ENCODE assay signal across 17 cellular contexts in the genomic region with DNA sequence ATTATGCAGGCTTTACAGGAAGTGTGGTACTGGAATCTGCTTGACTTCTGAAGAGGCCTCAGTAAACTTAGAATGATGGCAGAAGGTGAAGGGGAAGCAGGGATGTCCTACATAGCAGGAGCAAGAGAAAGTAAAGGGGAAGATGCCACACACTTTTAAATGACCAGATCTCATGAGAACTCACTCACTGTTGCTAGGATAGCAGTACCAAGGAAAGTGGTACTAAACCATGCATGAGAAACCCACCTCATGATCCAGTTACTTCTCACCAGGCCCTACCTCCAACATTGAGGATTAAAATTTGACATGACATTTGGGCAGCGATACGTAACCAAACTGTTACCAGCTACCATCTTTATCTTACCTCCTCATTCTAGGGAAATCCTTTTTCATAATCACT. TPM values are rescaled to one million over a fixed set of nuclear protein-coding genes. Genes with fewer than 3 reads are reported as not detected.
A peak's percentile ranks its signal among the peaks of the same experiment; 100 is the strongest.
DNase-seq lines count a peak whose midpoint lies in the region; ATAC-seq, FAIRE-seq and TF ChIP-seq lines count a peak whose summit lies in the region.
"Had no signal": no experiment of that assay in that cellular context is flagged by ENCODE, and none has a peak within 500 bp of the region (broad histone marks: within the 10 kb centered on the region; RNA-seq: fewer than 3 reads in every experiment).

No MANE protein-coding gene starts in this region.

- TF ChIP-seq RAD21 in K562 (CRISPR knock-in tag; conservative IDR thresholded peaks at IDR 0.05 in 1 of 2, IDR thresholded peaks at IDR 0.05 in 1 of 2), result no peak

- no peaks in the 10 kb centered on the region for H3K9me2 ChIP-seq in PC-9 (ENCODE audit: insufficient read depth)

- no peaks in the 10 kb centered on the region for H3K9me3 Mint-ChIP-seq in activated CD4-positive, alpha-beta T cell treated with anti-CD3 and anti-CD28 coated beads for 36 hours (ENCODE audit: low read depth)
- H3K9me3 Mint-ChIP-seq: HFFc6, IgD-negative memory B cell had no signal

- H4K20me1 ChIP-seq in PC-9 (ENCODE audit: insufficient read depth) (peaks cover 99% of the 10 kb centered on the region), K562 (replicated peaks; ENCODE audit: control insufficient read depth, insufficient read depth, low read length) (peaks cover 30% of the 10 kb centered on the region)

- ATAC-seq in activated CD4-positive, alpha-beta T cell treated with anti-CD3 and anti-CD28 coated beads for 36 hours, result no peak
- ATAC-seq in K562 (no peak), HG03571 (IDR thresholded peaks at IDR 0.05; ENCODE audit: unreplicated experiment) (no peak), HG03280 (IDR thresholded peaks at IDR 0.05; ENCODE audit: unreplicated experiment) (no peak)

- peak overlapping the region; percentile 52 for H3K27ac Mint-ChIP-seq in activated CD4-positive, alpha-beta T cell treated with anti-CD3 and anti-CD28 coated beads for 36 hours
- H3K27ac Mint-ChIP-seq: HFFc6 had no signal

- TF ChIP-seq POLR2A in K562 (conservative IDR thresholded peaks at IDR 0.05), result no peak

- H3K4me2 ChIP-seq in PC-9 (no peak overlapping the region), K562 (ENCODE audit: insufficient read depth, low read length) (no peak overlapping the region)

- H3K9me1 ChIP-seq in K562 (ENCODE audit: control insufficient read depth, insufficient read depth, low read length), result peaks cover 7% of the 10 kb centered on the region

- no peak for TF ChIP-seq CTCF in A673 (conservative IDR thresholded peaks at IDR 0.05; ENCODE audit: low read depth, low read length)
- TF ChIP-seq CTCF in PC-9 (conservative IDR thresholded peaks at IDR 0.05), result no peak
- TF ChIP-seq CTCF in K562 (IDR thresholded peaks at IDR 0.05 in 2 of 3, conservative IDR thresholded peaks at IDR 0.05 in 1 of 3; ENCODE audit: insufficient read depth in 2 of 3, low read depth in 1 of 3, low read length in 3 of 3), result no peak
- no peak for TF ChIP-seq CTCF in RWPE1 (conservative IDR thresholded peaks at IDR 0.05; ENCODE audit: low read depth)

- no peak for DNase-seq in activated CD4-positive, alpha-beta T cell treated with anti-CD3 and anti-CD28 coated beads for 36 hours
- no peak for DNase-seq in activated CD4-positive, alpha-beta T cell treated with anti-CD3 and anti-CD28 coated beads for 48 hours
- DNase-seq in A673 (ENCODE audit: low spot score) (no peak), PC-9 (no peak), K562 (ENCODE audit: extremely low read depth in 1 of 4, low spot score in 3 of 4) (no peak), RWPE1 (ENCODE audit: low spot score) (no peak)
- DNase-seq: HFFc6, NCI-H187, NCI-H345, NCI-H69, OCI-M1, SJCRH30 had no signal

- peaks cover 73% of the 10 kb centered on the region for H3K4me1 Mint-ChIP-seq in activated CD4-positive, alpha-beta T cell treated with anti-CD3 and anti-CD28 coated beads for 36 hours

- TF ChIP-seq EP300 in K562 (IDR thresholded peaks at IDR 0.05; ENCODE audit: low read length), result no peak

- H3K9ac ChIP-seq in K562 (ENCODE audit: insufficient read depth in 1 of 2, low read depth in 2 of 2, low read length in 2 of 2), result no peak overlapping the region

- in situ Hi-C loops in K562 (cut with MboI), result no loop called here

- H2AFZ ChIP-seq in PC-9 (no peak overlapping the region), K562 (ENCODE audit: low read depth, low read length) (no peak overlapping the region)

- H3K4me1 ChIP-seq in A673 (ENCODE audit: insufficient read depth, low read length, poor library complexity, severe bottlenecking), result peaks cover 7% of the 10 kb centered on the region
- H3K4me1 ChIP-seq in PC-9 (replicated peaks; ENCODE audit: insufficient read depth), result no peaks in the 10 kb centered on the region
- H3K4me1 ChIP-seq in K562 (replicated peaks in 1 of 2; ENCODE audit: control insufficient read depth in 2 of 2, insufficient read depth in 2 of 2, low read length in 2 of 2), result no peaks in the 10 kb centered on the region; a peak in 2 of 5 replicates
- H3K4me1 ChIP-seq: SJCRH30 had no signal

- intact Hi-C loops in activated CD4-positive, alpha-beta T cell treated with anti-CD3 and anti-CD28 coated beads for 36 hours (cut with DNase I, micrococcal nuclease), result no loop called here
- intact Hi-C loops in A673 (cut with micrococcal nuclease; ENCODE audit: unreplicated experiment), result loop anchor here (5.0 kb wide), 1 partner anchor 34 kb away; no protein-coding TSS in a partner anchor
- intact Hi-C loops in PC-9 (cut with micrococcal nuclease; ENCODE audit: unreplicated experiment), result loop anchor here (5.0 kb wide), 1 partner anchor 34 kb away; no protein-coding TSS in a partner anchor
- intact Hi-C loops in K562 (cut with micrococcal nuclease), result no loop called here

- H3K9me3 ChIP-seq in A673 (ENCODE audit: low read depth, low read length, poor library complexity, severe bottlenecking) (no peaks in the 10 kb centered on the region), PC-9 (ENCODE audit: insufficient read depth, low read depth) (no peaks in the 10 kb centered on the region), K562 (replicated peaks; ENCODE audit: control insufficient read depth, insufficient read depth, low read depth, low read length) (no peaks in the 10 kb centered on the region)
- H3K9me3 ChIP-seq: SJCRH30 had no signal

- BruUV-seq in A673 (replicated peaks; lab: Mats Ljungman, UMichigan) (TSS peak; percentile 1), PC-9 (replicated peaks; lab: Mats Ljungman, UMichigan) (TSS peak; percentile 1), K562 (replicated peaks; lab: Mats Ljungman, UMichigan) (TSS peak; percentile 5)

- H3K4me3 Mint-ChIP-seq in activated CD4-positive, alpha-beta T cell treated with anti-CD3 and anti-CD28 coated beads for 36 hours, result no peak overlapping the region
- H3K4me3 Mint-ChIP-seq: HFFc6 had no signal

- H3K36me3 Mint-ChIP-seq in activated CD4-positive, alpha-beta T cell treated with anti-CD3 and anti-CD28 coated beads for 36 hours (ENCODE audit: low read depth), result peaks cover 84% of the 10 kb centered on the region

- peaks cover 64% of the 10 kb centered on the region for H3F3A ChIP-seq in PC-9 (ENCODE audit: insufficient read depth, low read depth)

- FAIRE-seq in K562 (lab: Jason Lieb, UNC), result no peak
- FAIRE-seq: GM19239 had no signal

- H3K4me3 ChIP-seq in A673 (ENCODE audit: low read depth, low read length, poor library complexity, severe bottlenecking) (no peak overlapping the region), PC-9 (no peak overlapping the region), K562 (no peak overlapping the region)
- H3K4me3 ChIP-seq: SJCRH30 had no signal

- H3K27me3 ChIP-seq in A673 (replicated peaks; ENCODE audit: insufficient read depth, low read depth, low read length, poor library complexity), result no peaks in the 10 kb centered on the region
- H3K27me3 ChIP-seq in PC-9 (ENCODE audit: insufficient read depth, low read depth), result no peaks in the 10 kb centered on the region
- H3K27me3 ChIP-seq in K562 (ENCODE audit: control insufficient read depth in 2 of 2, insufficient read depth in 2 of 2, low read length in 2 of 2), result no peaks in the 10 kb centered on the region
- H3K27me3 ChIP-seq: SJCRH30 had no signal

- H3K79me2 ChIP-seq in PC-9 (ENCODE audit: low read depth) (peaks cover 97% of the 10 kb centered on the region), K562 (ENCODE audit: control insufficient read depth, insufficient read depth, low read length) (peaks cover 98% of the 10 kb centered on the region)

- H3K27me3 Mint-ChIP-seq in activated CD4-positive, alpha-beta T cell treated with anti-CD3 and anti-CD28 coated beads for 36 hours, result no peaks in the 10 kb centered on the region
- H3K27me3 Mint-ChIP-seq: IgD-negative memory B cell had no signal

- POLR2A ChIA-PET in activated CD4-positive, alpha-beta T cell treated with anti-CD3 and anti-CD28 coated beads for 36 hours (lab: Charles Lee), result no interaction called here
- POLR2A ChIA-PET in A673 (lab: Charles Lee; ENCODE audit: low non-redundant PET) (no interaction called here), PC-9 (lab: Charles Lee; ENCODE audit: unreplicated experiment) (no interaction called here), K562 (lab: Yijun Ruan, JAX) (interaction anchor here (1.5 kb wide), 1 partner anchor 10 kb away, joined by 7 read pairs; no protein-coding TSS in a partner anchor), RWPE1 (lab: Yijun Ruan, JAX; ENCODE audit: low non-redundant PET) (no interaction called here)

- WGBS in K562 (ENCODE audit: insufficient coverage, low coverage, missing lambda C conversion rate), result 92% methylated on average over 2 of the region's 2 CpGs

- CTCF ChIA-PET in activated CD4-positive, alpha-beta T cell treated with anti-CD3 and anti-CD28 coated beads for 36 hours (lab: Charles Lee), result no interaction called here
- CTCF ChIA-PET in A673 (lab: Charles Lee) (no interaction called here), PC-9 (lab: Charles Lee) (no interaction called here), K562 (lab: Yijun Ruan, JAX; ENCODE audit: low intra/inter-chr PET ratio) (no interaction called here), RWPE1 (lab: Yijun Ruan, JAX) (no interaction called here)

- H3K36me3 ChIP-seq in A673 (ENCODE audit: insufficient read depth, low read length, poor library complexity, severe bottlenecking) (peaks cover 97% of the 10 kb centered on the region), PC-9 (ENCODE audit: low read depth) (peaks cover 78% of the 10 kb centered on the region), K562 (ENCODE audit: control insufficient read depth, insufficient read depth, low read length) (peaks cover 100% of the 10 kb centered on the region)

- H3K27ac ChIP-seq in A673 (ENCODE audit: low read depth, low read length, poor library complexity, severe bottlenecking) (no peak overlapping the region), PC-9 (no peak overlapping the region), K562 (ENCODE audit: extremely low read depth, low read depth, low read length) (no peak overlapping the region), RWPE1 (no peak overlapping the region)
- H3K27ac ChIP-seq: 22Rv1, SJCRH30 had no signal

RNA-seq across cellular contexts. Expression of a gene that starts 9.6 kb away (rescaled TPM):
- total RNA-seq in activated CD4-positive, alpha-beta T cell treated with anti-CD3 and anti-CD28 coated beads for 36 hours, result 100 to 1,000 TPM; 244 to 255 TPM
- total RNA-seq in A673 (2021) (374 and 384 TPM in 2 replicates), PC-9 (2021) (101 and 131 TPM in 2 replicates), K562 (2014; rRNA removed) (234 and 269 TPM in 2 replicates), K562 (2014; rRNA removed; fragmentation: Illumina TruSeq; extraction: Trizol) (355 and 364 TPM in 2 replicates), K562 (2015; rRNA removed; fragmentation: Illumina TruSeq; extraction: Trizol) (395 and 409 TPM in 2 replicates), K562 (2021) (329 and 341 TPM in 2 replicates)
- total RNA-seq in K562 (2011; cell fraction: chromatin; rRNA removed; ENCODE audit: low replicate concordance), result 182 and 518 TPM in 2 replicates
- 112 and 145 TPM in 2 replicates for total RNA-seq in K562 (2011; cell fraction: nucleolus; rRNA removed)
- 168 and 205 TPM in 2 replicates for total RNA-seq in K562 (2011; cell fraction: nucleoplasm; rRNA removed)
- polyA plus RNA-seq in K562 (2011; rRNA removed) (241 and 373 TPM in 2 replicates), K562 (2014; fragmentation: Illumina TruSeq; extraction: Trizol) (265 and 294 TPM in 2 replicates), K562 (2014; fragmentation: Nextera tagmentation; extraction: Ambion mirVana) (100 to 1,000 TPM; 100 to 246 TPM), K562 (2014; rRNA removed) (275 and 300 TPM in 2 replicates)
- polyA plus RNA-seq in K562 (2011; cell fraction: cytosol; rRNA removed), result 153 and 188 TPM in 2 replicates
- 193 and 234 TPM in 2 replicates for polyA plus RNA-seq in K562 (2011; cell fraction: nucleus; rRNA removed)
- polyA plus RNA-seq in K562 (2012), result 141 and 260 TPM in 2 replicates
- 621 and 707 TPM in 2 replicates for polyA minus RNA-seq in K562 (2011; rRNA and poly(A)+ RNA removed)
- polyA minus RNA-seq in K562 (2011; cell fraction: cytosol; rRNA and poly(A)+ RNA removed), result 125 and 221 TPM in 2 replicates
- polyA minus RNA-seq in K562 (2011; cell fraction: nucleus; rRNA and poly(A)+ RNA removed), result 236 and 384 TPM in 2 replicates

RNA-seq across cellular contexts. Expression of a gene that starts 59.2 kb away (rescaled TPM):
- 1 to 10 TPM; 4.0 to 5.6 TPM for total RNA-seq in activated CD4-positive, alpha-beta T cell treated with anti-CD3 and anti-CD28 coated beads for 36 hours
- total RNA-seq in A673 (2021) (5.3 and 6.9 TPM in 2 replicates), PC-9 (2021) (2.3 and 3.0 TPM in 2 replicates), K562 (2014; rRNA removed) (7.3 and 9.9 TPM in 2 replicates), K562 (2014; rRNA removed; fragmentation: Illumina TruSeq; extraction: Trizol) (13.4 and 17.9 TPM in 2 replicates), K562 (2015; rRNA removed; fragmentation: Illumina TruSeq; extraction: Trizol) (11.5 and 15.8 TPM in 2 replicates), K562 (2021) (14.3 and 15.0 TPM in 2 replicates)
- 10.3 and 14.9 TPM in 2 replicates for total RNA-seq in K562 (2011; cell fraction: chromatin; rRNA removed; ENCODE audit: low replicate concordance)
- 5.8 and 6.1 TPM in 2 replicates for total RNA-seq in K562 (2011; cell fraction: nucleolus; rRNA removed)
- 13.4 and 17.6 TPM in 2 replicates for total RNA-seq in K562 (2011; cell fraction: nucleoplasm; rRNA removed)
- polyA plus RNA-seq in K562 (2011; rRNA removed) (8.8 and 10.2 TPM in 2 replicates), K562 (2014; fragmentation: Illumina TruSeq; extraction: Trizol) (14.7 and 19.2 TPM in 2 replicates), K562 (2014; fragmentation: Nextera tagmentation; extraction: Ambion mirVana) (10 to 100 TPM; 20.8 to 22.3 TPM), K562 (2014; rRNA removed) (14.0 and 14.2 TPM in 2 replicates)
- polyA plus RNA-seq in K562 (2011; cell fraction: cytosol; rRNA removed), result 4.3 and 11.9 TPM in 2 replicates
- polyA plus RNA-seq in K562 (2011; cell fraction: nucleus; rRNA removed), result 15.2 and 18.7 TPM in 2 replicates
- 13.2 and 29.8 TPM in 2 replicates for polyA plus RNA-seq in K562 (2012)
- 13.2 and 21.9 TPM in 2 replicates for polyA minus RNA-seq in K562 (2011; rRNA and poly(A)+ RNA removed)
- 3.3 and 5.7 TPM in 2 replicates for polyA minus RNA-seq in K562 (2011; cell fraction: cytosol; rRNA and poly(A)+ RNA removed)
- polyA minus RNA-seq in K562 (2011; cell fraction: nucleus; rRNA and poly(A)+ RNA removed), result 3.5 and 6.0 TPM in 2 replicates

Comparison
In these comparisons a context has a peak if more than half of its experiments do, and no peak if none do; other contexts are left out.
1. intact Hi-C loops: an anchor here in A673 (5.0 kb wide) and PC-9 (5.0 kb wide); none called in activated CD4-positive, alpha-beta T cell treated with anti-CD3 and anti-CD28 coated beads for 36 hours and K562.